28 cellular contexts compared by ENCODE assay signal in the genomic region with DNA sequence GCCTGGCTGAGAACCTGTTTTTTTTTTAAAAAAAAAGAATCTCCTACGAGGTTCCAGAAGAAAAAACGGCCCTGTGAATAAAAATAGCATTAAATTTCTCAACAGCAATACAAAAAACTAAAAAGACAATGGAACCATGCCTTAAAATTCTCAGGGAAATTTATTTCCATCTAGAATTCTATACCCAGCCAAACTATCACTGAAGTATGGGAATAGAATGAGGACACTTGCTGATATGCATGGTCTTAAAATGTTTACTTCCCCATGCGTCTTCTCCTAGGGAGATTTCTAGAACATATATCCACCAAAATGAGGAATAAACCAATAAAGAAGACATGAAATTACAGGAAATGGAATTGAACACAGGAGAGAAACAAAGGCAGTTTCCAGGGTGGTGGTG. TPM values are rescaled to one million over a fixed set of nuclear protein-coding genes. Genes with fewer than 3 reads are reported as not detected.
"Had no signal": no experiment of that assay in that cellular context is flagged by ENCODE, and none has a peak within 500 bp of the region (broad histone marks: within the 10 kb centered on the region; RNA-seq: fewer than 3 reads in every experiment).

No MANE protein-coding gene starts in this region.

- DNase-seq: colonic mucosa; cortex of kidney; effector CD8-positive, alpha-beta T cell; effector memory CD8-positive, alpha-beta T cell; endodermal cell; erythroblast; esophagus squamous epithelium; foreskin fibroblast; head of caudate nucleus; heart right ventricle; hippocampal formation; left ventricle myocardium superior; lower lobe of right lung; mesenchymal stem cell; mucosa of descending colon; naive B cell had no signal

- H3K27ac ChIP-seq: colonic mucosa, epithelial cell of prostate, esophagus squamous epithelium, gastroesophageal sphincter, heart right ventricle, left lung, lower lobe of right lung had no signal

- H3K4me1 ChIP-seq: colonic mucosa, esophagus squamous epithelium, gastroesophageal sphincter, heart right ventricle, left lung, lower lobe of right lung had no signal

- H3K4me3 ChIP-seq: colonic mucosa, esophagus squamous epithelium, gastroesophageal sphincter, heart right ventricle, left lung, lower lobe of right lung, mucosa of descending colon had no signal

- H3K9me3 ChIP-seq: colonic mucosa had no signal

- ATAC-seq: effector memory CD8-positive, alpha-beta T cell; esophagus mucosa; gastroesophageal sphincter; heart right ventricle; left cardiac atrium; left lung; left ventricle myocardium superior; lower lobe of right lung; mucosa of descending colon had no signal

- H3K27me3 ChIP-seq: colonic mucosa, esophagus squamous epithelium, gastroesophageal sphincter, heart right ventricle, left lung had no signal

- FAIRE-seq: endometrium, frontal cortex, islet of Langerhans, keratinocyte had no signal

- H3K36me3 ChIP-seq: colonic mucosa, esophagus squamous epithelium, left lung, lower lobe of right lung had no signal

RNA-seq across cellular contexts. Expression of a gene that starts 34.5 kb away (rescaled TPM):
- total RNA-seq: esophagus mucosa, esophagus squamous epithelium, frontal cortex, heart right ventricle, kidney epithelial cell, left cardiac atrium, left ventricle myocardium superior, lower leg skin, mesenteric fat pad had no signal
- polyA plus RNA-seq: keratinocyte had no signal
